16 cellular contexts compared by ENCODE assay signal in the genomic region with DNA sequence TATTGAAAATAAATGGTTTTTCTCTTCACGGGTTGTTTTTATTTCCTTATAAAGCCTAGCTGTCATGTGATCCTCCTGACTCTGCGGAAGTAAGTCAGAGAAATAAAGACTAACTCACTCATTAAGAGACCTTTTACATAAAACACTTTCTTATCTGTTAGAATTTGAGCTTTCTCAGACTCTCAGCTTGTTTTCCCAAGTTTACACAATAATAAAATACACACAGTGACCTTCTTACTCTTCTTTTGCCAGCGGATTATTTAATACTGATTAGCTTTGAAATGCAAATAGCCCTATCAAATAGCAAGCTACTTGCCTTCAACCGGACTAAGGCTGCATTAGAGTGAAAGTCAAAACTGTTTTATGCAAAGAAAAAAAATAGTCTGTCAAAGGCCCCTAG. TPM values are rescaled to one million over a fixed set of nuclear protein-coding genes. Genes with fewer than 3 reads are reported as not detected.
DNase-seq lines count a peak whose midpoint lies in the region; ATAC-seq and TF ChIP-seq lines count a peak whose summit lies in the region.
"Had no signal": no experiment of that assay in that cellular context is flagged by ENCODE, and none has a peak within 500 bp of the region (broad histone marks: within the 10 kb centered on the region; RNA-seq: fewer than 3 reads in every experiment).

No MANE protein-coding gene starts in this region.

- peak overlapping the region; percentile 88 for H3K27ac Mint-ChIP-seq in mesothelial cell of epicardium
- H3K27ac Mint-ChIP-seq: natural killer cell treated with Interleukin-12 subunit alpha and Interleukin-12 subunit beta and Interleukin-15 and Interleukin-18, amount 100 ng/mL, for 72 hours had no signal

- H3K36me3 Mint-ChIP-seq in mesothelial cell of epicardium: no peaks in the 10 kb centered on the region
- H3K36me3 Mint-ChIP-seq: natural killer cell treated with Interleukin-12 subunit alpha and Interleukin-12 subunit beta and Interleukin-15 and Interleukin-18, amount 100 ng/mL, for 72 hours had no signal

- DNase-seq in Right ventricle myocardium superior (no peak), Right ventricle myocardium inferior (ENCODE audit: missing footprints) (no peak), fibroblast of villous mesenchyme (ENCODE audit: low read depth) (peak; percentile 44), mesothelial cell of epicardium (ENCODE audit: low spot score in 2 of 2, unreplicated experiment in 2 of 2) (no peak), COLO668 (lab: John Stamatoyannopoulos, UW; ENCODE audit: unreplicated experiment) (no peak), GM10266 (ENCODE audit: extremely low spot score) (no peak), HCEC 1CT (no peak)
- DNase-seq: activated CD4-positive, CD25-positive, alpha-beta regulatory T cell treated with anti-CD3 and anti-CD28 coated beads, Interleukin-2, amount 50 U/mL, for 72 hours; activated effector memory CD4-positive, alpha-beta T cell treated with Interleukin-2 at 50 U/mL for 16 hours; dermis blood vessel endothelial cell; MV-4-11; stimulated activated CD4-positive, alpha-beta T cell treated with anti-CD3 and anti-CD28 coated beads, Interleukin-1b, Interleukin-23, amount 100 ng/mL, for 48 hours; stimulated activated naive CD4-positive, alpha-beta T cell treated with Interleukin-2 at 50 U/mL for 16 hours had no signal

- TF ChIP-seq CTCF in fibroblast of villous mesenchyme (IDR thresholded peaks at IDR 0.05; ENCODE audit: insufficient read depth, low read depth, low read length) (no peak), mesothelial cell of epicardium (IDR thresholded peaks at IDR 0.05; ENCODE audit: unreplicated experiment) (no peak), GM10266 (IDR thresholded peaks at IDR 0.05; ENCODE audit: control insufficient read depth, insufficient read depth, low read depth, missing control alignments) (no peak)

- intact Hi-C loops in Right ventricle myocardium superior (cut with DNase I) (no loop called here), Right ventricle myocardium inferior (cut with DNase I) (no loop called here)

- no peaks in the 10 kb centered on the region for H3K27me3 Mint-ChIP-seq in mesothelial cell of epicardium (ENCODE audit: low read depth)
- H3K27me3 Mint-ChIP-seq: natural killer cell treated with Interleukin-12 subunit alpha and Interleukin-12 subunit beta and Interleukin-15 and Interleukin-18, amount 100 ng/mL, for 72 hours had no signal

- H3K4me3 ChIP-seq in fibroblast of villous mesenchyme (ENCODE audit: low read depth, low read length): no peak overlapping the region
- H3K4me3 ChIP-seq: GM12878 had no signal

- ATAC-seq in Right ventricle myocardium superior (ENCODE audit: poor library complexity) (peak; percentile 66), Right ventricle myocardium inferior (no peak), HG03175 (IDR thresholded peaks at IDR 0.05; ENCODE audit: unreplicated experiment) (no peak)
- ATAC-seq: GM12878; natural killer cell treated with Interleukin-12 subunit alpha and Interleukin-12 subunit beta and Interleukin-15 and Interleukin-18, amount 100 ng/mL, for 72 hours had no signal

- H3K4me1 Mint-ChIP-seq in mesothelial cell of epicardium: peaks cover 24% of the 10 kb centered on the region

- H3K4me3 Mint-ChIP-seq in mesothelial cell of epicardium: peak overlapping the region; percentile 64
- H3K4me3 Mint-ChIP-seq: natural killer cell treated with Interleukin-12 subunit alpha and Interleukin-12 subunit beta and Interleukin-15 and Interleukin-18, amount 100 ng/mL, for 72 hours had no signal

- no peaks in the 10 kb centered on the region for H3K9me3 Mint-ChIP-seq in mesothelial cell of epicardium
- H3K9me3 Mint-ChIP-seq: natural killer cell treated with Interleukin-12 subunit alpha and Interleukin-12 subunit beta and Interleukin-15 and Interleukin-18, amount 100 ng/mL, for 72 hours had no signal

RNA-seq across cellular contexts. Expression of gene CXADR, which starts 45.5 kb away (rescaled TPM):
- total RNA-seq in Right ventricle myocardium superior: 21.1 TPM
- total RNA-seq in Right ventricle myocardium inferior: 25.5 TPM
- 0.32 and 0.86 TPM in 2 replicates for total RNA-seq in fibroblast of villous mesenchyme
- total RNA-seq in mesothelial cell of epicardium: 36.8 to 41.0 TPM (median 37.5 TPM) in 3 replicates
- total RNA-seq: natural killer cell treated with Interleukin-12 subunit alpha and Interleukin-12 subunit beta and Interleukin-15 and Interleukin-18, amount 100 ng/mL, for 72 hours had no signal

Comparison
In these comparisons a context has a peak if more than half of its experiments do, and no peak if none do; other contexts are left out.
1. RNA of gene CXADR, which starts 45.5 kb away (total RNA-seq): 36.8 to 41.0 TPM in mesothelial cell of epicardium, 25.5 TPM in Right ventricle myocardium inferior (single experiment) and 21.1 TPM in Right ventricle myocardium superior (single experiment); 0.32 to 0.86 TPM in fibroblast of villous mesenchyme; every median in the first group is over 10 times any median in the second.